ENCODE assay signal across 13 cellular contexts in genomic region chr4:3375688-3376087, GRCh38.
DNase-seq lines count a peak whose midpoint lies in the region; ATAC-seq and TF ChIP-seq lines count a peak whose summit lies in the region.
"Had no signal": no experiment of that assay in that cellular context is flagged by ENCODE, and none has a peak within 500 bp of the region (broad histone marks: within the 10 kb centered on the region; RNA-seq: fewer than 3 reads in every experiment).

No MANE protein-coding gene starts in this region.

- H3K9me3 ChIP-seq in SK-N-SH (no peaks in the 10 kb centered on the region), mucosa of descending colon (peaks cover 9% of the 10 kb centered on the region)

- H3K27me3 ChIP-seq in SK-N-SH (ENCODE audit: insufficient read depth), result no peaks in the 10 kb centered on the region
- H3K27me3 ChIP-seq: heart left ventricle had no signal

- TF ChIP-seq RAD21 in SK-N-SH (IDR thresholded peaks at IDR 0.05; ENCODE audit: low read length), result no peak

- no peak for ATAC-seq in mucosa of descending colon

- no peak overlapping the region for H3K4me2 ChIP-seq in SK-N-SH

- peaks cover 0 to 22% of the 10 kb centered on the region in 2 experiments for H3K36me3 ChIP-seq in SK-N-SH (replicated peaks in 1 of 2; ENCODE audit: control insufficient read depth in 1 of 2, insufficient read depth in 2 of 2, low read length in 1 of 2)
- no peaks in the 10 kb centered on the region for H3K36me3 ChIP-seq in mucosa of descending colon (ENCODE audit: low read depth)

- H2AFZ ChIP-seq in SK-N-SH (ENCODE audit: low read depth), result no peak overlapping the region

- DNase-seq in AG09319 (ENCODE audit: extremely low read depth, low read depth) (peak; percentile 25), HS-5 (ENCODE audit: low read depth) (peak; percentile 79), SK-N-SH (peak; percentile 26), foreskin fibroblast (peak; percentile 87 to 89), mucosa of descending colon (no peak), LoVo (ENCODE audit: low spot score) (no peak), SW 1271 (lab: John Stamatoyannopoulos, UW) (no peak)
- no peak for DNase-seq in activated CD4-positive, alpha-beta T cell treated with anti-CD3 and anti-CD28 coated beads for 4 hours
- DNase-seq: CD8-positive, alpha-beta memory T cell; KBM-7; NK-92 treated with Interleukin-12 subunit alpha and Interleukin-12 subunit beta, amount 100 ng/mL, for 24 hours had no signal

- H3K9me2 ChIP-seq in SK-N-SH, result no peaks in the 10 kb centered on the region

- intact Hi-C loops in mucosa of descending colon (cut with DNase I, micrococcal nuclease), result no loop called here

- H3K4me3 ChIP-seq in SK-N-SH (ENCODE audit: low read depth in 2 of 2, low read length in 1 of 2), result no peak overlapping the region
- H3K4me3 ChIP-seq in foreskin fibroblast (ENCODE audit: low read depth in 1 of 2, low read length in 2 of 2), result no peak overlapping the region
- no peak overlapping the region for H3K4me3 ChIP-seq in mucosa of descending colon
- H3K4me3 ChIP-seq: heart left ventricle, skin epidermis had no signal

- H3F3A ChIP-seq in SK-N-SH (replicated peaks; ENCODE audit: insufficient read depth), result peaks cover 12% of the 10 kb centered on the region

- 36% methylated on average over 3 of the region's 7 CpGs for WGBS in SK-N-SH (ENCODE audit: low lambda C conversion rate)

- CTCF ChIA-PET in SK-N-SH (lab: Yijun Ruan, JAX), result interaction anchor here (0.9 kb wide), 1 partner anchor 29 kb away, joined by 3 read pairs; no protein-coding TSS in a partner anchor

- H3K79me2 ChIP-seq in SK-N-SH (ENCODE audit: insufficient read depth), result peaks cover 45% of the 10 kb centered on the region

- no peak overlapping the region for H3K9ac ChIP-seq in SK-N-SH

- H3K4me1 ChIP-seq in SK-N-SH (ENCODE audit: control insufficient read depth in 1 of 2, insufficient read depth in 2 of 2, low read depth in 1 of 2, low read length in 1 of 2) (peaks cover 0 to 17% of the 10 kb centered on the region in 2 experiments; a peak in 3 of 4 replicates), mucosa of descending colon (ENCODE audit: low read depth) (no peaks in the 10 kb centered on the region)

- no peak for TF ChIP-seq CTCF in AG09319 (IDR thresholded peaks at IDR 0.05; ENCODE audit: low read depth, low read length)
- no peak; the same call in 1 of the 2 replicates for TF ChIP-seq CTCF in SK-N-SH (IDR thresholded peaks at IDR 0.05)
- no peak for TF ChIP-seq CTCF in foreskin fibroblast (IDR thresholded peaks at IDR 0.05; ENCODE audit: low read depth, low read length)
- TF ChIP-seq CTCF in mucosa of descending colon (IDR thresholded peaks at IDR 0.05), result no peak

- peak overlapping the region in 1 of 2 experiments; percentile 11; a peak in 1 of 4 replicates for H3K27ac ChIP-seq in SK-N-SH (ENCODE audit: low read depth in 2 of 2, low read length in 1 of 2)
- H3K27ac ChIP-seq: heart left ventricle, skin epidermis had no signal

- H4K20me1 ChIP-seq in SK-N-SH (ENCODE audit: insufficient read depth), result peaks cover 7% of the 10 kb centered on the region

- POLR2A ChIA-PET in SK-N-SH (lab: Yijun Ruan, JAX), result interaction anchor here (0.6 kb wide), 1 partner anchor 19 kb away, joined by 4 read pairs; no protein-coding TSS in a partner anchor

- peak in 1 of 2 experiments; percentile 57; a peak in 1 of 4 replicates for TF ChIP-seq EP300 in SK-N-SH (IDR thresholded peaks at IDR 0.05; ENCODE audit: borderline replicate concordance in 1 of 2, low read depth in 1 of 2, low read length in 1 of 2)

TF ChIP-seq in SK-N-SH, 30 proteins besides CTCF, POLR2A, EP300 and RAD21 (continues in another document):
- TF ChIP-seq CHD2 (IDR thresholded peaks at IDR 0.05; ENCODE audit: low read length, partially characterized antibody), result no peak
- peak; percentile 48; the same call in 1 of the 2 replicates for TF ChIP-seq POLR2AphosphoS5 (IDR thresholded peaks at IDR 0.05; ENCODE audit: low read depth, low read length)
- 0 out of 2 replicates have a peak, but pooled peaks have one; percentile 28 for TF ChIP-seq RXRA (IDR thresholded peaks at IDR 0.05; ENCODE audit: borderline replicate concordance, low read depth)
- no peak; the same call in 1 of the 2 replicates for TF ChIP-seq USF1 (IDR thresholded peaks at IDR 0.05; ENCODE audit: borderline replicate concordance, low read depth)
- peak; percentile 80 for TF ChIP-seq FOSL2 (IDR thresholded peaks at IDR 0.05; ENCODE audit: borderline replicate concordance, low read depth)
- no peak for TF ChIP-seq GATA2 (CRISPR knock-in tag; IDR thresholded peaks at IDR 0.05)
- no peak for TF ChIP-seq NRF1 (IDR thresholded peaks at IDR 0.05; ENCODE audit: low read depth, low read length)
- TF ChIP-seq MEF2A (IDR thresholded peaks at IDR 0.05; ENCODE audit: borderline replicate concordance, low read depth), result no peak
- no peak for TF ChIP-seq FOXM1 (IDR thresholded peaks at IDR 0.05; ENCODE audit: low read depth)
- no peak for TF ChIP-seq GABPA (IDR thresholded peaks at IDR 0.05; ENCODE audit: low read depth)
- peak; percentile 87 for TF ChIP-seq PBX3 (IDR thresholded peaks at IDR 0.05)
- peak; percentile 91 for TF ChIP-seq TCF12 (IDR thresholded peaks at IDR 0.05)
- TF ChIP-seq MAX (IDR thresholded peaks at IDR 0.05; ENCODE audit: low read depth), result peak; percentile 54; the same call in 1 of the 2 replicates
- TF ChIP-seq MXI1 (IDR thresholded peaks at IDR 0.05; ENCODE audit: low read depth, low read length), result no peak
- TF ChIP-seq SMC3 (IDR thresholded peaks at IDR 0.05; ENCODE audit: low read depth, low read length), result no peak
- TF ChIP-seq USF2 (IDR thresholded peaks at IDR 0.05; ENCODE audit: borderline replicate concordance, low read depth, low read length), result no peak
- TF ChIP-seq TAF1 (IDR thresholded peaks at IDR 0.05; ENCODE audit: borderline replicate concordance, low read depth, low read length), result no peak
- no peak for TF ChIP-seq ZBTB33 (IDR thresholded peaks at IDR 0.05; ENCODE audit: borderline replicate concordance, low read depth)
- no peak for TF ChIP-seq FOXJ3 (CRISPR knock-in tag; IDR thresholded peaks at IDR 0.05)
- TF ChIP-seq ELF1 (IDR thresholded peaks at IDR 0.05), result no peak
- peak; percentile 91 for TF ChIP-seq NFIC (IDR thresholded peaks at IDR 0.05; ENCODE audit: borderline replicate concordance)
- TF ChIP-seq RCOR1 (IDR thresholded peaks at IDR 0.05; ENCODE audit: low read length), result no peak
- TF ChIP-seq IRF3 (IDR thresholded peaks at IDR 0.05; ENCODE audit: low read depth, low read length), result no peak
- TF ChIP-seq TEAD4 (IDR thresholded peaks at IDR 0.05; ENCODE audit: borderline replicate concordance, insufficient read depth), result no peak
- no peak for TF ChIP-seq YY1 (IDR thresholded peaks at IDR 0.05; ENCODE audit: low read depth)

Comparison
In these comparisons a context has a peak if more than half of its experiments do, and no peak if none do; other contexts are left out.
1. DNase-seq: peak in AG09319 (single experiment), HS-5 (single experiment), SK-N-SH (single experiment) and foreskin fibroblast (2 of 2); none in mucosa of descending colon (0 of 3), LoVo (single experiment), activated CD4-positive, alpha-beta T cell treated with anti-CD3 and anti-CD28 coated beads for 4 hours (0 of 2) and SW 1271 (0 of 2).